In the genomic region with DNA sequence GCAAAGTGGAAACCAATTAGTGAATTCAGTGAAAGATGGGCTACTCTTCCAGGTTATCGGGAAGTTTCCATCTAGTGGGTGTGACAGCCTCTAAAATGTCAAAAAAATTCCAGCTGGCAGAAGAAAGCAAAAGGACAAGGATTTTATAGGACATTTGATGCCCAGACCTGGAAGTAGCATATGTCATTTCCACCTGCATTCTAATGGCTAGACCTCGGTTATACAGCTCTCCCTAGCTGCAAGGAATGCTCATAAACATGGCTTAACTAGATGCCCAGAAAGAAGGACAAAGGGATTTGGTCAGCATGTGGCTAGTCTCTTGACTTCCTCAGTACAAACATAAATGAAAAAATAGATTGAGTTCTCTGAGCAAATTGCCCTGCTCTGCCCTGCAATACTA, we compare ENCODE assay signal across 23 cellular contexts.
"Had no signal": no experiment of that assay in that cellular context is flagged by ENCODE, and none has a peak within 500 bp of the region (broad histone marks: within the 10 kb centered on the region; RNA-seq: fewer than 3 reads in every experiment).

No MANE protein-coding gene starts in this region.

- H3K36me3 Mint-ChIP-seq: IgD-negative memory B cell had no signal

- H3K27ac Mint-ChIP-seq: IgD-negative memory B cell had no signal

- ATAC-seq: K562, Right ventricle myocardium inferior, SK-N-SH treated with all-trans-retinoic acid at 6 μM for 48 hours had no signal

- DNase-seq: Kasumi-1; MM.1S; NCI-H1092 treated with DMSO at 0.1 percent for 48 hours; NCI-H1436; NCI-H1694 treated with DMSO at 0.1 percent for 48 hours; NCI-H1930; NCI-H2081; NCI-H2107; NCI-H345; NCI-H446 treated with DMSO at 0.1 percent for 48 hours; NCI-H510A treated with DMSO at 0.1 percent for 48 hours; NCI-H526; NCI-H82; NK-92 treated with Interleukin-12 subunit alpha and Interleukin-12 subunit beta, amount 100 ng/mL, for 24 hours; PC-9; Peyer's patch; SHP77 treated with DMSO at 0.1 percent for 48 hours; SJCRH30; T-helper 1 cell had no signal

- H3K4me1 Mint-ChIP-seq: IgD-negative memory B cell had no signal

- H3K4me3 Mint-ChIP-seq: IgD-negative memory B cell had no signal
